17 cellular contexts compared by ENCODE assay signal in the genomic region with DNA sequence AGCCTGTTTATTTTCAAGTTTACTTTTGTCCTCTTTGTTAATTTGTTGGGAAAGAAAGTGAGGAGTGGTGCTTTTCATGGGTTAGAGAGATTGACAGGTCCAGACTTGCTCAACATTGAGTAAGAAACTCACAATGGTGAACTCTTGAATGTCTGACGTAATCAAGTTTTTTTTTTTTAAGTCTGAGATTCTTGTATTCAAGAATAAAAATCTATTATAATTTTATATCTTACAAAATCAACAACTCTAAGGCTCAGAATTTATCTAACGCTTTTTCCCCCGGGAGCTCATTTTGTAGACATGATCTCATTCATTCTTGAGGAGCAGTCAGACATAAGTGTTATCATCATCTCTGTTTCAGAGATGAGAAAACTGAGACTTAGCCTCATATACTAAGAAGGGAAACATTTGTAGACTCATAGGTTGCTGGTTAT. TPM values are rescaled to one million over a fixed set of nuclear protein-coding genes. Genes with fewer than 3 reads are reported as not detected.
DNase-seq lines count a peak whose midpoint lies in the region; ATAC-seq and TF ChIP-seq lines count a peak whose summit lies in the region.
"Had no signal": no experiment of that assay in that cellular context is flagged by ENCODE, and none has a peak within 500 bp of the region (broad histone marks: within the 10 kb centered on the region; RNA-seq: fewer than 3 reads in every experiment).

No MANE protein-coding gene starts in this region.

- no peaks in the 10 kb centered on the region for H3K9me3 ChIP-seq in vagina

- intact Hi-C loops in left cardiac atrium (cut with DNase I) (no loop called here), Right ventricle myocardium superior (cut with DNase I) (no loop called here), vagina (cut with DNase I) (no loop called here)

- H3K27me3 ChIP-seq in vagina: no peaks in the 10 kb centered on the region

- TF ChIP-seq CTCF in cardiac fibroblast (IDR thresholded peaks at IDR 0.05; ENCODE audit: low read depth, low read length): no peak
- no peak for TF ChIP-seq CTCF in vagina (IDR thresholded peaks at IDR 0.05)

- H3K4me3 Mint-ChIP-seq in activated CD4-positive, alpha-beta memory T cell treated with anti-CD3 and anti-CD28 coated beads, Interleukin-2, amount 10 ng/mL, durations not matched to agents 7 days and 5 days: no peak overlapping the region
- H3K4me3 Mint-ChIP-seq: activated CD4-positive, alpha-beta T cell treated with anti-CD3 and anti-CD28 coated beads, Interleukin-2, amount 10 ng/mL, durations not matched to agents 24 days and 14 days; activated T-helper 1 cell treated with anti-CD3 and anti-CD28 coated beads, Interleukin-12 subunit alpha, Interleukin-12 subunit beta, Interleukin-2, Interleukin-4 antibody, amounts not matched to agents 30 ng/mL and 10 ng/mL and 1 ng/mL, durations not matched to agents 14 hours and 24 hours and 36 hours; endodermal cell; T-helper 17 cell had no signal

- peak overlapping the region; percentile 6 for H3K27ac ChIP-seq in vagina

- H3K36me3 ChIP-seq in vagina: no peaks in the 10 kb centered on the region

- H3K27ac Mint-ChIP-seq in activated CD4-positive, alpha-beta memory T cell treated with anti-CD3 and anti-CD28 coated beads, Interleukin-2, amount 10 ng/mL, durations not matched to agents 7 days and 5 days: no peak overlapping the region
- H3K27ac Mint-ChIP-seq: activated CD4-positive, alpha-beta T cell treated with anti-CD3 and anti-CD28 coated beads, Interleukin-2, amount 10 ng/mL, durations not matched to agents 24 days and 14 days; activated T-helper 1 cell treated with anti-CD3 and anti-CD28 coated beads, Interleukin-12 subunit alpha, Interleukin-12 subunit beta, Interleukin-2, Interleukin-4 antibody, amounts not matched to agents 30 ng/mL and 10 ng/mL and 1 ng/mL, durations not matched to agents 14 hours and 24 hours and 36 hours; endodermal cell; progenitor cell of endocrine pancreas; T-helper 17 cell had no signal

- ATAC-seq in left cardiac atrium (peak; percentile 55 to 89), Right ventricle myocardium superior (ENCODE audit: poor library complexity) (no peak)
- ATAC-seq: Panc1, T-helper 17 cell had no signal

- CTCF ChIA-PET in activated CD4-positive, alpha-beta memory T cell treated with anti-CD3 and anti-CD28 coated beads, Interleukin-2, amount 10 ng/mL, durations not matched to agents 7 days and 5 days (lab: Charles Lee): no interaction called here

- H3K9me3 Mint-ChIP-seq in activated CD4-positive, alpha-beta memory T cell treated with anti-CD3 and anti-CD28 coated beads, Interleukin-2, amount 10 ng/mL, durations not matched to agents 7 days and 5 days: no peaks in the 10 kb centered on the region
- H3K9me3 Mint-ChIP-seq: activated CD4-positive, alpha-beta T cell treated with anti-CD3 and anti-CD28 coated beads, Interleukin-2, amount 10 ng/mL, durations not matched to agents 24 days and 14 days; activated T-helper 1 cell treated with anti-CD3 and anti-CD28 coated beads, Interleukin-12 subunit alpha, Interleukin-12 subunit beta, Interleukin-2, Interleukin-4 antibody, amounts not matched to agents 30 ng/mL and 10 ng/mL and 1 ng/mL, durations not matched to agents 14 hours and 24 hours and 36 hours; endodermal cell had no signal

- no peaks in the 10 kb centered on the region for H3K4me1 ChIP-seq in vagina

- TF ChIP-seq POLR2A in vagina (IDR thresholded peaks at IDR 0.05): no peak

- H3K4me3 ChIP-seq in cardiac fibroblast (replicated peaks in 1 of 2; ENCODE audit: low read depth in 2 of 2, low read length in 2 of 2) (no peak overlapping the region), vagina (no peak overlapping the region)

- no peaks in the 10 kb centered on the region for H3K36me3 Mint-ChIP-seq in activated CD4-positive, alpha-beta memory T cell treated with anti-CD3 and anti-CD28 coated beads, Interleukin-2, amount 10 ng/mL, durations not matched to agents 7 days and 5 days (ENCODE audit: low read depth)

- no peak for DNase-seq in left cardiac atrium
- DNase-seq in Right ventricle myocardium superior: no peak
- peak; percentile 34 to 82 for DNase-seq in cardiac fibroblast (ENCODE audit: low read depth in 2 of 2)
- DNase-seq in iris pigment epithelial cell (ENCODE audit: low read depth): peak; percentile 67
- no peak for DNase-seq in vagina (ENCODE audit: extremely low spot score in 2 of 2)
- no peak for DNase-seq in CD1c-positive myeloid dendritic cell (ENCODE audit: extremely low spot score)
- no peak for DNase-seq in activated CD4-positive, alpha-beta memory T cell treated with anti-CD3 and anti-CD28 coated beads, Interleukin-2, amount 10 ng/mL, durations not matched to agents 7 days and 5 days
- DNase-seq in NCI-H345 treated with DMSO at 0.1 percent for 48 hours (lab: John Stamatoyannopoulos, UW; ENCODE audit: unreplicated experiment): no peak
- DNase-seq: activated CD4-positive, alpha-beta T cell treated with anti-CD3 and anti-CD28 coated beads, Interleukin-2, amount 10 ng/mL, durations not matched to agents 24 days and 14 days; anterior cingulate cortex; endodermal cell; mesendoderm; stimulated activated CD4-positive, alpha-beta T cell treated with anti-CD3 and anti-CD28 coated beads, Interleukin-2, amount 100 ng/mL, for 24 hours; T-helper 17 cell had no signal

- H3K27me3 Mint-ChIP-seq in activated CD4-positive, alpha-beta memory T cell treated with anti-CD3 and anti-CD28 coated beads, Interleukin-2, amount 10 ng/mL, durations not matched to agents 7 days and 5 days: no peaks in the 10 kb centered on the region
- H3K27me3 Mint-ChIP-seq: activated CD4-positive, alpha-beta T cell treated with anti-CD3 and anti-CD28 coated beads, Interleukin-2, amount 10 ng/mL, durations not matched to agents 24 days and 14 days; progenitor cell of endocrine pancreas; T-helper 17 cell had no signal

- POLR2A ChIA-PET in activated CD4-positive, alpha-beta memory T cell treated with anti-CD3 and anti-CD28 coated beads, Interleukin-2, amount 10 ng/mL, durations not matched to agents 7 days and 5 days (lab: Charles Lee): no interaction called here

- H3K4me1 Mint-ChIP-seq in activated CD4-positive, alpha-beta memory T cell treated with anti-CD3 and anti-CD28 coated beads, Interleukin-2, amount 10 ng/mL, durations not matched to agents 7 days and 5 days: no peaks in the 10 kb centered on the region
- H3K4me1 Mint-ChIP-seq: activated CD4-positive, alpha-beta T cell treated with anti-CD3 and anti-CD28 coated beads, Interleukin-2, amount 10 ng/mL, durations not matched to agents 24 days and 14 days; endodermal cell had no signal

RNA-seq across cellular contexts. Expression of a gene that starts 39.1 kb away (rescaled TPM):
- total RNA-seq in left cardiac atrium (1 to 10 TPM; 3.2 to 3.8 TPM), Right ventricle myocardium superior (1.3 TPM), vagina (117 TPM)
- total RNA-seq in activated CD4-positive, alpha-beta memory T cell treated with anti-CD3 and anti-CD28 coated beads, Interleukin-2, amount 10 ng/mL, durations not matched to agents 7 days and 5 days: under 1 TPM; 0.18 to 0.25 TPM

Comparison
In these comparisons a context has a peak if more than half of its experiments do, and no peak if none do; other contexts are left out.
1. DNase-seq: peak in cardiac fibroblast (2 of 2) and iris pigment epithelial cell (single experiment); none in left cardiac atrium (single experiment), Right ventricle myocardium superior (single experiment), vagina (0 of 2), CD1c-positive myeloid dendritic cell (single experiment), activated CD4-positive, alpha-beta memory T cell treated with anti-CD3 and anti-CD28 coated beads, Interleukin-2, amount 10 ng/mL, durations not matched to agents 7 days and 5 days (single experiment) and NCI-H345 treated with DMSO at 0.1 percent for 48 hours (single experiment).
2. RNA of a gene that starts 39.1 kb away (total RNA-seq): 117 TPM in vagina (single experiment); 3.2 to 3.8 TPM in left cardiac atrium, 1.3 TPM in Right ventricle myocardium superior (single experiment) and 0.18 to 0.25 TPM in activated CD4-positive, alpha-beta memory T cell treated with anti-CD3 and anti-CD28 coated beads, Interleukin-2, amount 10 ng/mL, durations not matched to agents 7 days and 5 days; every median in the first group is over 10 times any median in the second.